26 cellular contexts compared by ENCODE assay signal in the genomic region with DNA sequence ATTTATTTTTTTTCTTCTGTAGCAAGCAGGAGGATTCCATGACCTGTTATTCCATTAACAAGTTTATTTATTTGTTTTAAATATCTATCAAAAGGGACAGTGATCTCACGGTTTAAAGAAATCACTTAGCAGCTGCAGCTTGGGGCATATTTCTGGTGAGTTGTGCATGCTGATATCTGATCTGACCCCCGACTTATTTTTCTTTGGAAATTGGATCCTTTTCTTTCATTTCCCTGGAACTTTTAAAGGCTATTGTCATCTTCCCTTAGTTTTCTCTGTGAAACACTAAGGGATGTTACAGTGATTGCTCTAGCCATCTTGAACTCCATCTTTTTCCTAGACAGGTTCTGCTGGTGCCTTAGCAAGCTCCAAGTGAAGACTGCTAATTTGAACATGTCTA.
"Had no signal": no experiment of that assay in that cellular context is flagged by ENCODE, and none has a peak within 500 bp of the region (broad histone marks: within the 10 kb centered on the region; RNA-seq: fewer than 3 reads in every experiment).

No MANE protein-coding gene starts in this region.

- H3K36me3 Mint-ChIP-seq: natural killer cell treated with Interleukin-12 subunit alpha and Interleukin-12 subunit beta and Interleukin-15 and Interleukin-18, amount 100 ng/mL, for 72 hours; stimulated activated effector memory CD8-positive, alpha-beta T cell treated with anti-CD3 and anti-CD28 coated beads, Interleukin-12 subunit alpha, Interleukin-12 subunit beta, amount 100 ng/mL, for 72 hours; stimulated activated naive B cell treated with anti-CD40 and anti-IgM and Interleukin-4, amounts not matched to agents 10 μg/mL and 1 μg/mL and 100 μg/mL, for 72 hours had no signal

- H3K27me3 ChIP-seq: neutrophil, pancreas, right atrium auricular region, right lobe of liver, sigmoid colon, stomach, thyroid gland, tibial nerve, upper lobe of left lung, vagina had no signal

- H3K4me3 Mint-ChIP-seq: natural killer cell treated with Interleukin-12 subunit alpha and Interleukin-12 subunit beta and Interleukin-15 and Interleukin-18, amount 100 ng/mL, for 72 hours; nephron progenitor cell; neural crest cell; stimulated activated effector memory CD8-positive, alpha-beta T cell treated with anti-CD3 and anti-CD28 coated beads, Interleukin-12 subunit alpha, Interleukin-12 subunit beta, amount 100 ng/mL, for 72 hours; stimulated activated naive B cell treated with anti-CD40 and anti-IgM and Interleukin-4, amounts not matched to agents 10 μg/mL and 1 μg/mL and 100 μg/mL, for 72 hours; stimulated activated naive CD8-positive, alpha-beta T cell treated with anti-CD3 and anti-CD28 coated beads, Interleukin-15, Interleukin-2, amounts not matched to agents 100 ng/mL and 50 ng/mL, for 24 hours had no signal

- H3K27me3 Mint-ChIP-seq: stimulated activated naive B cell treated with anti-CD40 and anti-IgM and Interleukin-4, amounts not matched to agents 10 μg/mL and 1 μg/mL and 100 μg/mL, for 72 hours; stimulated activated naive CD8-positive, alpha-beta T cell treated with anti-CD3 and anti-CD28 coated beads, Interleukin-15, Interleukin-2, amounts not matched to agents 100 ng/mL and 50 ng/mL, for 24 hours had no signal

- DNase-seq: nephron progenitor cell; nucleus accumbens; pancreas; right lobe of liver; sigmoid colon; small intestine; stimulated activated CD4-positive, alpha-beta T cell treated with anti-CD3 and anti-CD28 coated beads, Interleukin-15, amount 100 ng/mL, for 24 hours; stimulated activated CD4-positive, alpha-beta T cell treated with anti-CD3 and anti-CD28 coated beads, Interleukin-2, amount 100 ng/mL, for 24 hours; stimulated activated CD4-positive, alpha-beta T cell treated with anti-CD3 and anti-CD28 coated beads, Interleukin-2, amount 100 ng/mL, for 48 hours; stimulated activated CD4-positive, alpha-beta T cell treated with anti-CD3 and anti-CD28 coated beads, Interleukin-4, amount 100 ng/mL, for 24 hours; stimulated activated naive B cell treated with anti-CD40 and anti-IgM and Interleukin-4, amounts not matched to agents 10 μg/mL and 1 μg/mL and 100 μg/mL, for 72 hours; stimulated activated naive CD4-positive, alpha-beta T cell treated with Interleukin-2 at 50 U/mL for 16 hours; stomach; thyroid gland; trophoblast cell; upper lobe of left lung had no signal

- H3K27ac ChIP-seq: neutrophil, pancreas, prostate gland, right atrium auricular region, right lobe of liver, sigmoid colon, stomach, thoracic aorta, thyroid gland, tibial nerve, upper lobe of left lung, vagina had no signal

- H3K36me3 ChIP-seq: neutrophil, pancreas, prostate gland, right atrium auricular region, right lobe of liver, sigmoid colon, stomach, thoracic aorta, thyroid gland, tibial nerve, upper lobe of left lung, vagina had no signal

- H3K27ac Mint-ChIP-seq: natural killer cell treated with Interleukin-12 subunit alpha and Interleukin-12 subunit beta and Interleukin-15 and Interleukin-18, amount 100 ng/mL, for 72 hours; nephron progenitor cell; stimulated activated effector memory CD8-positive, alpha-beta T cell treated with anti-CD3 and anti-CD28 coated beads, Interleukin-12 subunit alpha, Interleukin-12 subunit beta, amount 100 ng/mL, for 72 hours; stimulated activated naive B cell treated with anti-CD40 and anti-IgM and Interleukin-4, amounts not matched to agents 10 μg/mL and 1 μg/mL and 100 μg/mL, for 72 hours; stimulated activated naive CD8-positive, alpha-beta T cell treated with anti-CD3 and anti-CD28 coated beads, Interleukin-15, Interleukin-2, amounts not matched to agents 100 ng/mL and 50 ng/mL, for 24 hours had no signal

- H3K4me1 Mint-ChIP-seq: stimulated activated effector memory CD8-positive, alpha-beta T cell treated with anti-CD3 and anti-CD28 coated beads, Interleukin-12 subunit alpha, Interleukin-12 subunit beta, amount 100 ng/mL, for 72 hours; stimulated activated naive B cell treated with anti-CD40 and anti-IgM and Interleukin-4, amounts not matched to agents 10 μg/mL and 1 μg/mL and 100 μg/mL, for 72 hours had no signal

- H3K4me1 ChIP-seq: pancreas, prostate gland, right atrium auricular region, right lobe of liver, sigmoid colon, stomach, thyroid gland, upper lobe of left lung, vagina had no signal

- H3K4me3 ChIP-seq: pancreas, prostate gland, right atrium auricular region, right lobe of liver, sigmoid colon, stomach, thoracic aorta, thyroid gland, tibial nerve, upper lobe of left lung, vagina had no signal

- H3K9me3 ChIP-seq: neutrophil, pancreas, prostate gland, right atrium auricular region, right lobe of liver, sigmoid colon, stomach, thoracic aorta, thyroid gland, tibial nerve, upper lobe of left lung, vagina had no signal
